ENCODE assay signal across 13 cellular contexts in genomic region chr15:83053151-83053550, GRCh38. TPM values are rescaled to one million over a fixed set of nuclear protein-coding genes. Genes with fewer than 3 reads are reported as not detected.
DNase-seq lines count a peak whose midpoint lies in the region; ATAC-seq and TF ChIP-seq lines count a peak whose summit lies in the region.
"Had no signal": no experiment of that assay in that cellular context is flagged by ENCODE, and none has a peak within 500 bp of the region (broad histone marks: within the 10 kb centered on the region; RNA-seq: fewer than 3 reads in every experiment).

No MANE protein-coding gene starts in this region.

- peaks cover 21% of the 10 kb centered on the region for H3K36me3 Mint-ChIP-seq in endothelial cell (ENCODE audit: low read depth, unreplicated experiment)
- H3K36me3 Mint-ChIP-seq in stimulated activated effector memory CD8-positive, alpha-beta T cell treated with anti-CD3 and anti-CD28 coated beads, Interleukin-12 subunit alpha, Interleukin-12 subunit beta, amount 100 ng/mL, for 72 hours: peaks cover 99% of the 10 kb centered on the region

- peaks cover 3% of the 10 kb centered on the region for H3K27me3 Mint-ChIP-seq in endothelial cell (ENCODE audit: unreplicated experiment)
- H3K27me3 Mint-ChIP-seq: IgD-negative memory B cell, type B pancreatic cell had no signal

- intact Hi-C loops in posterior cingulate gyrus (cut with DNase I): no loop called here

- H3K9me3 Mint-ChIP-seq in endothelial cell (ENCODE audit: unreplicated experiment): no peaks in the 10 kb centered on the region
- H3K9me3 Mint-ChIP-seq in stimulated activated effector memory CD8-positive, alpha-beta T cell treated with anti-CD3 and anti-CD28 coated beads, Interleukin-12 subunit alpha, Interleukin-12 subunit beta, amount 100 ng/mL, for 72 hours: no peaks in the 10 kb centered on the region
- H3K9me3 Mint-ChIP-seq: IgD-negative memory B cell, type B pancreatic cell had no signal

- in situ Hi-C loops in astrocyte of the cerebellum (cut with HindIII; ENCODE audit: low sequenced_read_pairs): no loop called here

- H3K4me3 ChIP-seq in astrocyte of the cerebellum (ENCODE audit: low read depth, low read length): no peak overlapping the region

- no peak overlapping the region for H3K27ac Mint-ChIP-seq in endothelial cell (ENCODE audit: unreplicated experiment)
- no peak overlapping the region for H3K27ac Mint-ChIP-seq in stimulated activated effector memory CD8-positive, alpha-beta T cell treated with anti-CD3 and anti-CD28 coated beads, Interleukin-12 subunit alpha, Interleukin-12 subunit beta, amount 100 ng/mL, for 72 hours
- H3K27ac Mint-ChIP-seq: IgD-negative memory B cell, type B pancreatic cell had no signal

- peaks cover 12% of the 10 kb centered on the region for H3K4me1 Mint-ChIP-seq in endothelial cell (ENCODE audit: unreplicated experiment)
- peaks cover 30% of the 10 kb centered on the region for H3K4me1 Mint-ChIP-seq in stimulated activated effector memory CD8-positive, alpha-beta T cell treated with anti-CD3 and anti-CD28 coated beads, Interleukin-12 subunit alpha, Interleukin-12 subunit beta, amount 100 ng/mL, for 72 hours

- ATAC-seq in HG03066 (IDR thresholded peaks at IDR 0.05; ENCODE audit: low read depth, unreplicated experiment): peak; percentile 56
- ATAC-seq in stimulated activated effector memory CD8-positive, alpha-beta T cell treated with anti-CD3 and anti-CD28 coated beads, Interleukin-12 subunit alpha, Interleukin-12 subunit beta, amount 100 ng/mL, for 72 hours: no peak

- no peak overlapping the region for H3K4me3 Mint-ChIP-seq in endothelial cell (ENCODE audit: unreplicated experiment)
- H3K4me3 Mint-ChIP-seq in stimulated activated effector memory CD8-positive, alpha-beta T cell treated with anti-CD3 and anti-CD28 coated beads, Interleukin-12 subunit alpha, Interleukin-12 subunit beta, amount 100 ng/mL, for 72 hours: no peak overlapping the region
- H3K4me3 Mint-ChIP-seq: IgD-negative memory B cell, type B pancreatic cell had no signal

- TF ChIP-seq CTCF in astrocyte of the cerebellum (IDR thresholded peaks at IDR 0.05; ENCODE audit: low read depth, low read length, missing control alignments): no peak
- no peak for TF ChIP-seq CTCF in endothelial cell (IDR thresholded peaks at IDR 0.05; ENCODE audit: unreplicated experiment)

- DNase-seq in A172 (ENCODE audit: low spot score): peak; percentile 79
- DNase-seq in astrocyte of the cerebellum (ENCODE audit: low read depth): peak; percentile 47
- peak; percentile 69 for DNase-seq in kidney glomerular epithelial cell (lab: John Stamatoyannopoulos, UW)
- DNase-seq in C1 segment of cervical spinal cord (lab: John Stamatoyannopoulos, UW): no peak
- no peak for DNase-seq in endothelial cell (ENCODE audit: low spot score)
- DNase-seq in stimulated activated effector memory CD8-positive, alpha-beta T cell treated with anti-CD3 and anti-CD28 coated beads, Interleukin-12 subunit alpha, Interleukin-12 subunit beta, amount 100 ng/mL, for 72 hours (ENCODE audit: low spot score in 2 of 2): no peak
- DNase-seq in posterior cingulate gyrus: no peak
- DNase-seq: caudate nucleus, NCI-H446, SW 1271 had no signal

RNA-seq across cellular contexts. Expression of gene BTBD1, which starts 13.9 kb away (rescaled TPM):
- total RNA-seq in A172 (2014; rRNA removed; shearing (Covaris generic)): 92.6 and 99.4 TPM in 2 replicates
- 47.2 TPM for total RNA-seq in endothelial cell (ENCODE audit: unreplicated experiment)

RNA-seq across cellular contexts. Expression of gene C15orf40, which starts 41.7 kb away (rescaled TPM):
- total RNA-seq in A172 (2014; rRNA removed; shearing (Covaris generic)): 11.7 and 15.7 TPM in 2 replicates
- total RNA-seq in endothelial cell (ENCODE audit: unreplicated experiment): 17.4 TPM

RNA-seq across cellular contexts. Expression of gene TM6SF1, which starts 54.3 kb away (rescaled TPM):
- total RNA-seq in A172 (2014; rRNA removed; shearing (Covaris generic)): 0.14 TPM in 1 of 2 replicates, not detected in the other
- 6.0 TPM for total RNA-seq in endothelial cell (ENCODE audit: unreplicated experiment)

Comparison
In these comparisons a context has a peak if more than half of its experiments do, and no peak if none do; other contexts are left out.
1. DNase-seq: peak in A172 (single experiment), astrocyte of the cerebellum (single experiment) and kidney glomerular epithelial cell (single experiment); none in C1 segment of cervical spinal cord (0 of 14), endothelial cell (single experiment), stimulated activated effector memory CD8-positive, alpha-beta T cell treated with anti-CD3 and anti-CD28 coated beads, Interleukin-12 subunit alpha, Interleukin-12 subunit beta, amount 100 ng/mL, for 72 hours (0 of 2) and posterior cingulate gyrus (0 of 10).